ENCODE assay signal across 9 cellular contexts in genomic region chr5:159163027-159163699, GRCh38. TPM values are rescaled to one million over a fixed set of nuclear protein-coding genes. Genes with fewer than 3 reads are reported as not detected.
DNase-seq lines count a peak whose midpoint lies in the region; ATAC-seq, FAIRE-seq and TF ChIP-seq lines count a peak whose summit lies in the region.
"Had no signal": no experiment of that assay in that cellular context is flagged by ENCODE, and none has a peak within 500 bp of the region (broad histone marks: within the 10 kb centered on the region; RNA-seq: fewer than 3 reads in every experiment).

No MANE protein-coding gene starts in this region.

- H3K9ac ChIP-seq in K562 (ENCODE audit: insufficient read depth in 1 of 2, low read depth in 2 of 2, low read length in 2 of 2): no peak overlapping the region

- 85% methylated on average over 1 of the region's 1 CpG for WGBS in K562 (ENCODE audit: insufficient coverage, low coverage, missing lambda C conversion rate)

- no peaks in the 10 kb centered on the region for H3K9me1 ChIP-seq in K562 (ENCODE audit: control insufficient read depth, insufficient read depth, low read length)

- H4K20me1 ChIP-seq in K562 (replicated peaks; ENCODE audit: control insufficient read depth, insufficient read depth, low read length): 0 out of 2 replicates have a peak, but pooled peaks cover 1% of the 10 kb centered on the region

- peaks cover 11% of the 10 kb centered on the region for H3K4me1 Mint-ChIP-seq in T-helper 2 cell treated with Interferon-gamma antibody and Interleukin-4, amounts not matched to agents 5 μg/mL and 100 μg/mL, for 36 hours (ENCODE audit: low read depth)

- H2AFZ ChIP-seq in K562 (ENCODE audit: low read depth, low read length): no peak overlapping the region

- H3K27ac ChIP-seq in K562 (ENCODE audit: extremely low read depth, low read depth, low read length): no peak overlapping the region

- H3K4me3 ChIP-seq in K562: no peak overlapping the region

- peak; percentile 26 for DNase-seq in T-helper 2 cell treated with Interferon-gamma antibody and Interleukin-4, amounts not matched to agents 5 μg/mL and 100 μg/mL, for 36 hours (ENCODE audit: low spot score)
- DNase-seq in T-helper 2 cell (no peak), HTR-8/SVneo (ENCODE audit: insufficient read length, low spot score) (peak; percentile 47), K562 (ENCODE audit: extremely low read depth in 1 of 4, low spot score in 3 of 4) (no peak), renal cortical epithelial cell (ENCODE audit: low read depth) (peak; percentile 88), NCI-H1105 (lab: John Stamatoyannopoulos, UW) (no peak)
- DNase-seq: effector memory CD8-positive, alpha-beta T cell had no signal

- no peak for TF ChIP-seq CTCF in K562 (IDR thresholded peaks at IDR 0.05 in 2 of 3, conservative IDR thresholded peaks at IDR 0.05 in 1 of 3; ENCODE audit: insufficient read depth in 2 of 3, low read depth in 1 of 3, low read length in 3 of 3)

- peaks cover 83% of the 10 kb centered on the region for H3K36me3 ChIP-seq in K562 (ENCODE audit: control insufficient read depth, insufficient read depth, low read length)

- H3K9me3 ChIP-seq in K562 (replicated peaks; ENCODE audit: control insufficient read depth, insufficient read depth, low read depth, low read length): no peaks in the 10 kb centered on the region

- FAIRE-seq in HTR-8/SVneo (lab: Jason Lieb, UNC) (peak; percentile 74), K562 (lab: Jason Lieb, UNC) (peak; percentile 37)

- TF ChIP-seq POLR2A in K562 (conservative IDR thresholded peaks at IDR 0.05): no peak
- TF ChIP-seq POLR2A in GM18505 (IDR thresholded peaks at IDR 0.05; ENCODE audit: borderline replicate concordance, extremely low read depth, insufficient read depth, insufficient read length): no peak

- peaks cover 45% of the 10 kb centered on the region for H3K36me3 Mint-ChIP-seq in T-helper 2 cell treated with Interferon-gamma antibody and Interleukin-4, amounts not matched to agents 5 μg/mL and 100 μg/mL, for 36 hours (ENCODE audit: low read depth)

- in situ Hi-C loops in K562 (cut with MboI): loop anchor here (10.0 to 25.0 kb wide), 2 partner anchors 262 to 824 kb away; no protein-coding TSS in a partner anchor

- H3K4me2 ChIP-seq in K562 (ENCODE audit: insufficient read depth, low read length): no peak overlapping the region

- no peak overlapping the region for H3K4me3 Mint-ChIP-seq in T-helper 2 cell treated with Interferon-gamma antibody and Interleukin-4, amounts not matched to agents 5 μg/mL and 100 μg/mL, for 36 hours
- H3K4me3 Mint-ChIP-seq: effector memory CD8-positive, alpha-beta T cell had no signal

- no peaks in the 10 kb centered on the region for H3K9me3 Mint-ChIP-seq in T-helper 2 cell treated with Interferon-gamma antibody and Interleukin-4, amounts not matched to agents 5 μg/mL and 100 μg/mL, for 36 hours
- H3K9me3 Mint-ChIP-seq: effector memory CD8-positive, alpha-beta T cell had no signal

- no peaks in the 10 kb centered on the region for H3K4me1 ChIP-seq in K562 (replicated peaks in 1 of 2; ENCODE audit: control insufficient read depth in 2 of 2, insufficient read depth in 2 of 2, low read length in 2 of 2)

- TF ChIP-seq EP300 in K562 (IDR thresholded peaks at IDR 0.05; ENCODE audit: low read length): no peak

- no peaks in the 10 kb centered on the region for H3K27me3 Mint-ChIP-seq in T-helper 2 cell treated with Interferon-gamma antibody and Interleukin-4, amounts not matched to agents 5 μg/mL and 100 μg/mL, for 36 hours (ENCODE audit: low read depth)
- H3K27me3 Mint-ChIP-seq: effector memory CD8-positive, alpha-beta T cell had no signal

- intact Hi-C loops in K562 (cut with micrococcal nuclease): no loop called here

- POLR2A ChIA-PET in K562 (lab: Yijun Ruan, JAX): interaction anchor here (1.7 kb wide), 1 partner anchor 11 kb away, joined by 3 read pairs; no protein-coding TSS in a partner anchor

- TF ChIP-seq RAD21 in K562 (CRISPR knock-in tag; conservative IDR thresholded peaks at IDR 0.05 in 1 of 2, IDR thresholded peaks at IDR 0.05 in 1 of 2): no peak

- 0 out of 3 replicates have a peak, but pooled peaks cover 2% of the 10 kb centered on the region for H3K79me2 ChIP-seq in K562 (ENCODE audit: control insufficient read depth, insufficient read depth, low read length)

- ATAC-seq in K562: no peak
- no peak for ATAC-seq in HG02840 (IDR thresholded peaks at IDR 0.05; ENCODE audit: low FRiP score, unreplicated experiment)
- ATAC-seq in GM18505 (IDR thresholded peaks at IDR 0.05; ENCODE audit: unreplicated experiment): no peak
- ATAC-seq: effector memory CD8-positive, alpha-beta T cell had no signal

- peak overlapping the region; percentile 16 for H3K27ac Mint-ChIP-seq in T-helper 2 cell treated with Interferon-gamma antibody and Interleukin-4, amounts not matched to agents 5 μg/mL and 100 μg/mL, for 36 hours

- BruUV-seq in K562 (replicated peaks; lab: Mats Ljungman, UMichigan): no TSS peak

- CTCF ChIA-PET in K562 (lab: Yijun Ruan, JAX; ENCODE audit: low intra/inter-chr PET ratio): no interaction called here

- H3K27me3 ChIP-seq in K562 (ENCODE audit: control insufficient read depth in 2 of 2, insufficient read depth in 2 of 2, low read length in 2 of 2): no peaks in the 10 kb centered on the region

TF ChIP-seq in K562, 482 proteins besides CTCF, POLR2A, EP300 and RAD21 (continues in another document):
- no peak for TF ChIP-seq GATA2 (CRISPR knock-in tag; IDR thresholded peaks at IDR 0.05)
- TF ChIP-seq TRIM25 (IDR thresholded peaks at IDR 0.05; ENCODE audit: borderline replicate concordance): no peak
- no peak for TF ChIP-seq CHAMP1 (IDR thresholded peaks at IDR 0.05)
- no peak for TF ChIP-seq ZNF740 (CRISPR knock-in tag; IDR thresholded peaks at IDR 0.05)
- no peak for TF ChIP-seq ZNF740 (tag; IDR thresholded peaks at IDR 0.05)
- no peak for TF ChIP-seq PTTG1 (tag; IDR thresholded peaks at IDR 0.05; ENCODE audit: low read depth)
- TF ChIP-seq HMG20A (CRISPR knock-in tag; conservative IDR thresholded peaks at IDR 0.05): no peak

RNA-seq across cellular contexts. Expression of gene RNF145, which starts 46.2 kb away (rescaled TPM):
- total RNA-seq in K562 (2011; cell fraction: chromatin; rRNA removed; ENCODE audit: low replicate concordance): 42.1 and 93.4 TPM in 2 replicates
- total RNA-seq in K562 (2011; cell fraction: nucleolus; rRNA removed): 32.7 and 49.0 TPM in 2 replicates
- 61.5 and 67.7 TPM in 2 replicates for total RNA-seq in K562 (2011; cell fraction: nucleoplasm; rRNA removed)
- total RNA-seq in K562 (2014; rRNA removed): 20.3 and 24.3 TPM in 2 replicates
- 21.8 and 29.5 TPM in 2 replicates for total RNA-seq in K562 (2014; rRNA removed; fragmentation: Illumina TruSeq; extraction: Trizol)
- 23.8 and 25.4 TPM in 2 replicates for total RNA-seq in K562 (2015; rRNA removed; fragmentation: Illumina TruSeq; extraction: Trizol)
- total RNA-seq in K562 (2021): 35.4 and 39.5 TPM in 2 replicates
- polyA plus RNA-seq in K562 (2011; rRNA removed): 26.2 and 40.7 TPM in 2 replicates
- polyA plus RNA-seq in K562 (2011; cell fraction: cytosol; rRNA removed): 10.7 and 19.3 TPM in 2 replicates
- polyA plus RNA-seq in K562 (2011; cell fraction: nucleus; rRNA removed): 34.2 and 35.9 TPM in 2 replicates
- polyA plus RNA-seq in K562 (2012): 30.1 and 36.5 TPM in 2 replicates
- 35.4 and 38.1 TPM in 2 replicates for polyA plus RNA-seq in K562 (2014; fragmentation: Illumina TruSeq; extraction: Trizol)
- polyA plus RNA-seq in K562 (2014; fragmentation: Nextera tagmentation; extraction: Ambion mirVana): 10 to 100 TPM; 13.6 to 18.8 TPM
- polyA plus RNA-seq in K562 (2014; rRNA removed): 30.4 and 30.5 TPM in 2 replicates
- 30.0 and 36.5 TPM in 2 replicates for polyA minus RNA-seq in K562 (2011; rRNA and poly(A)+ RNA removed)
- 10.1 and 12.3 TPM in 2 replicates for polyA minus RNA-seq in K562 (2011; cell fraction: cytosol; rRNA and poly(A)+ RNA removed)
- polyA minus RNA-seq in K562 (2011; cell fraction: nucleus; rRNA and poly(A)+ RNA removed): 21.9 and 33.2 TPM in 2 replicates
- 48.1 and 76.4 TPM in 2 replicates for total RNA-seq in renal cortical epithelial cell

Comparison
In these comparisons a context has a peak if more than half of its experiments do, and no peak if none do; other contexts are left out.
1. DNase-seq: peak in T-helper 2 cell treated with Interferon-gamma antibody and Interleukin-4, amounts not matched to agents 5 μg/mL and 100 μg/mL, for 36 hours (single experiment), HTR-8/SVneo (single experiment) and renal cortical epithelial cell (single experiment); none in T-helper 2 cell (0 of 5), K562 (0 of 4) and NCI-H1105 (single experiment).